Comparison of ENCODE assay signal across 1 cellular context in the genomic region with DNA sequence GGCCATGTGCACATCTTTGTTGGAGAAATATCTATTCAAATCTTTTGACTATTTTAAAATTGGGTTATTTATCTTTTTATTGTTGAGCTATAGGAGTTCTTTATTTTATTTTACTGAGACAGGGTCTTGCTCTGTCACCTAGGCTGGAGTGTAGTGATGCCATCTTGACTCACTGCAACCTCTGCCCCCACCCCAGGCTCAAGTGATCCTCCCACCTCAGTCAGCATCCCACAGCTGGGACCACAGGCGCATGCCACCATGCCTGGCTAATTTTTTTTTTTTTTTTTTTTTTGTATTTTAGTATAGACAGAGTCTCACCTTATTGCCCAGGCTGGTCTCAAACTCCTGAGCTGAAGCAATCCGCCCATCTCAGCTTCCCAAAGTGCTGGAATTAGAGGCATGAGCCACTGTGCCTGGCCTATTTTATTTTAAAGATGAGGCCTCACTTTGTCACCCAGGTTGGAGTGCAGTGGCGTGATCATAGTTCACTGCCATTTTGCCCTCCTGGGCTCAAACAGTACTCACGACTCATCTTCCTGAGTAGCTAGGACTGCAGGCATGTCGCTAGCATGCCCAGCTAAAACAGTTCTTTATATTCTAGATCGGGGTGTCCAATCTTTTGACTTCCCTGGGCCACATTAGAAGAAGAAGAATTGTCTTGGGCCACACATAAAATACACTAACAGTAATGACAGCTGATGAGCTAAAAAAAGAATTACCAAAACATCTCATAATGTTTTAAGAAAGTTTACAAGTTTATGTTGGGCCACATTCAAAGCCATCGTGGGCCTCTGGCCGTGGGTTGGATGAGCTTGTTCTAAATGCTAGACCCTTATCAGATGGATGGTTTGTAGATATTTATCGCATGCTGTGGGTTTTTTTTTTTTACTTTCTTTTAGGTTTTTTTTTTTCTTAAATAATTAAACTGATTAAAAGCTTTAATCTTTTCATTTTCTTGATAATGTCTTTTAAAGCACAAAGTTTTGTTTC.
TF ChIP-seq lines count a peak whose summit lies in the region.

No MANE protein-coding gene starts in this region.

TF ChIP-seq in IMR-90, 13 proteins besides CTCF, POLR2A, EP300 and RAD21:
- TF ChIP-seq MAFK (IDR thresholded peaks at IDR 0.05; ENCODE audit: low read depth, low read length) (no peak), CHD1 (IDR thresholded peaks at IDR 0.05; ENCODE audit: low read depth, low read length) (no peak), CEBPB (IDR thresholded peaks at IDR 0.05; ENCODE audit: low read depth, low read length) (no peak), RCOR1 (IDR thresholded peaks at IDR 0.05; ENCODE audit: insufficient replicate concordance, low read length) (no peak), MXI1 (IDR thresholded peaks at IDR 0.05; ENCODE audit: borderline replicate concordance, low read depth, low read length) (no peak), MAZ (IDR thresholded peaks at IDR 0.05; ENCODE audit: borderline replicate concordance, low read depth, low read length) (no peak), SMC3 (IDR thresholded peaks at IDR 0.05; ENCODE audit: low read depth, low read length) (no peak), NFE2L2 (IDR thresholded peaks at IDR 0.05; ENCODE audit: low read depth, low read length) (no peak)
- TF ChIP-seq, protein P1, sequence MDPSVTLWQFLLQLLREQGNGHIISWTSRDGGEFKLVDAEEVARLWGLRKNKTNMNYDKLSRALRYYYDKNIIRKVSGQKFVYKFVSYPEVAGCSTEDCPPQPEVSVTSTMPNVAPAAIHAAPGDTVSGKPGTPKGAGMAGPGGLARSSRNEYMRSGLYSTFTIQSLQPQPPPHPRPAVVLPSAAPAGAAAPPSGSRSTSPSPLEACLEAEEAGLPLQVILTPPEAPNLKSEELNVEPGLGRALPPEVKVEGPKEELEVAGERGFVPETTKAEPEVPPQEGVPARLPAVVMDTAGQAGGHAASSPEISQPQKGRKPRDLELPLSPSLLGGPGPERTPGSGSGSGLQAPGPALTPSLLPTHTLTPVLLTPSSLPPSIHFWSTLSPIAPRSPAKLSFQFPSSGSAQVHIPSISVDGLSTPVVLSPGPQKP (IDR thresholded peaks at IDR 0.05; ENCODE audit: borderline replicate concordance, low read depth, low read length) = no peak
